31 cellular contexts compared by ENCODE assay signal in genomic region chr17:42878924-42879595, GRCh38. TPM values are rescaled to one million over a fixed set of nuclear protein-coding genes. Genes with fewer than 3 reads are reported as not detected.
"Had no signal": no experiment of that assay in that cellular context is flagged by ENCODE, and none has a peak within 500 bp of the region (broad histone marks: within the 10 kb centered on the region; RNA-seq: fewer than 3 reads in every experiment).

No MANE protein-coding gene starts in this region.

- H3K27ac ChIP-seq: ascending aorta, SK-N-MC had no signal

- H3K9me3 ChIP-seq: ascending aorta, body of pancreas had no signal

- H3K4me3 ChIP-seq: ascending aorta, body of pancreas, SK-N-MC had no signal

- DNase-seq: activated B cell treated with CpG ODN at 0.5 μM for 24 hours; activated CD4-positive, alpha-beta T cell treated with anti-CD3 and anti-CD28 coated beads for 1 hour; activated CD4-positive, alpha-beta T cell treated with anti-CD3 and anti-CD28 coated beads, Interleukin-2, amount 10 ng/mL, durations not matched to agents 24 days and 14 days; activated CD4-positive, alpha-beta T cell treated with anti-CD3 and anti-CD28 coated beads, Interleukin-2, amount 50 U/mL, for 48 hours; activated CD8-positive, alpha-beta memory T cell treated with anti-CD3 and anti-CD28 coated beads, Interleukin-2, amount 10 ng/mL, durations not matched to agents 7 days and 5 days; activated effector memory CD4-positive, alpha-beta T cell treated with Interleukin-2 at 50 U/mL for 16 hours; activated naive CD4-positive, alpha-beta T cell; activated naive CD8-positive, alpha-beta T cell treated with anti-CD3 and anti-CD28 coated beads, Interleukin-2, amount 50 U/mL, for 24 hours; activated T-cell treated with anti-CD3 and anti-CD28 coated beads, Interleukin-2, amount 50 U/mL, for 24 hours; amniotic stem cell; body of pancreas; central memory CD4-positive, alpha-beta T cell; NCI-H1105 treated with DMSO at 0.1 percent for 48 hours; NCI-H1436 treated with DMSO at 0.1 percent for 48 hours; NCI-H187; NCI-H2081; NCI-H510A treated with DMSO at 0.1 percent for 48 hours; NK-92 treated with Interleukin-12 subunit alpha and Interleukin-12 subunit beta, amount 100 ng/mL, for 24 hours; OCI-M1; RPMI8226; T-cell; T-helper 2 cell; T1000 had no signal

- H3K36me3 ChIP-seq: ascending aorta had no signal

- H3K27me3 ChIP-seq: ascending aorta, body of pancreas had no signal

- ATAC-seq: activated CD8-positive, alpha-beta memory T cell treated with anti-CD3 and anti-CD28 coated beads, Interleukin-2, amount 10 ng/mL, durations not matched to agents 7 days and 5 days; activated naive CD4-positive, alpha-beta T cell treated with anti-CD3 and anti-CD28 coated beads, Interleukin-2, amount 50 U/mL, for 72 hours; activated naive CD8-positive, alpha-beta T cell treated with anti-CD3 and anti-CD28 coated beads, Interleukin-2, amount 50 U/mL, for 24 hours; Panc1; Right ventricle myocardium inferior; T-cell had no signal

- FAIRE-seq: bronchial epithelial cell, TTC549 had no signal

- H3K4me1 ChIP-seq: ascending aorta, body of pancreas had no signal

RNA-seq across cellular contexts. Expression of gene G6PC1, which starts 21.5 kb away (rescaled TPM):
- total RNA-seq: activated B cell treated with CpG ODN at 0.5 μM for 24 hours; activated CD4-positive, alpha-beta T cell treated with anti-CD3 and anti-CD28 coated beads, Interleukin-2, amount 10 ng/mL, durations not matched to agents 24 days and 14 days; activated CD8-positive, alpha-beta memory T cell treated with anti-CD3 and anti-CD28 coated beads, Interleukin-2, amount 10 ng/mL, durations not matched to agents 7 days and 5 days; activated naive CD4-positive, alpha-beta T cell treated with anti-CD3 and anti-CD28 coated beads, Interleukin-2, amount 50 U/mL, for 72 hours; activated T-helper 1 cell treated with anti-CD3 and anti-CD28 coated beads, Interleukin-12 subunit alpha, Interleukin-12 subunit beta, Interleukin-2, Interleukin-4 antibody, amounts not matched to agents 30 ng/mL and 10 ng/mL and 1 ng/mL, durations not matched to agents 14 hours and 24 hours and 36 hours; ascending aorta; bronchial epithelial cell; Right ventricle myocardium inferior had no signal

RNA-seq across cellular contexts. Expression of gene AOC2, which starts 34.7 kb away (rescaled TPM):
- total RNA-seq: ascending aorta had no signal
